In the genomic region with DNA sequence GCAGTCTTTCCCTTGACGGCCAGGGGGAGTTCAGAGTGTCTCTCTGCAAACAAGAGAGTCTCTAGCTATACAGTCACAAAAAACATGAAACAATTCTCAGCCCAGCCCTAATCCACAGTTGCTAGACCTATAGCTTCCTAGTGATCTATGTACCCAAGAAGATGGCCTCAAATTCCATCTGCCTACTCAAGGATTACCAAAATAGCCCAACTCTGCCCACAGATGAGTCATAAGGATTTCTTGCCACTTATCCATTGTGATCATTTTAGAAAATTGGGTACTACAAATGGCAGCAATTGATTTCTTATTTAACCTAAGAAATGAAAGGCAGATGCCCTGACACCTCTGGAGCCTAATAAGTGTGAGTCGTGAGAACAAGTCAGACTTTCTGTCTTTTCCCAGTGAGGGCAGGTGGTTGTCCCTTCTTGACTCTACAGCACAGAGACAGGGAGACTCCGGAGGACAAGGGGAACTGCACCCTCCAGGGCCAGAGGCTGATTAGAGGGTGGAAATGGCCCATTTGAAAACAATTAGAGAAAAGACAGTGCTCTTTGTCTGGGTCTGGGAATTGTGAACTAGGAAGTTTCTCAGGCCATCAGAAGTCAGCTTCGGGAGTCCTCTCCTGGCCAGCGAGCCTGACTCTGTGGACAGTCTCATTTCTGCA, we compare ENCODE assay signal across 18 cellular contexts.
DNase-seq lines count a peak whose midpoint lies in the region; ATAC-seq and TF ChIP-seq lines count a peak whose summit lies in the region.
"Had no signal": no experiment of that assay in that cellular context is flagged by ENCODE, and none has a peak within 500 bp of the region (broad histone marks: within the 10 kb centered on the region; RNA-seq: fewer than 3 reads in every experiment).

No MANE protein-coding gene starts in this region.

- H3K27ac Mint-ChIP-seq in endothelial cell (ENCODE audit: unreplicated experiment), result peak overlapping the region; percentile 89

- no peaks in the 10 kb centered on the region for H3K79me2 ChIP-seq in GM23248 (ENCODE audit: insufficient read depth)
- H3K79me2 ChIP-seq in osteoblast (ENCODE audit: insufficient read depth, low read length), result no peaks in the 10 kb centered on the region

- H3K9me3 ChIP-seq in GM23248 (ENCODE audit: low read depth) (no peaks in the 10 kb centered on the region), MG63 (no peaks in the 10 kb centered on the region), osteoblast (ENCODE audit: low read depth, low read length) (no peaks in the 10 kb centered on the region)
- H3K9me3 ChIP-seq: BLaER1, body of pancreas, ovary, thyroid gland had no signal

- DNase-seq in GM23248 (peak; percentile 75), MG63 (peak; percentile 27), endothelial cell (ENCODE audit: low spot score) (no peak), osteoblast (ENCODE audit: insufficient read length, low spot score, missing footprints) (no peak), G401 (ENCODE audit: low spot score) (no peak)
- DNase-seq: activated naive CD4-positive, alpha-beta T cell treated with anti-CD3 and anti-CD28 coated beads, Interleukin-2, amount 50 U/mL, for 16 hours; activated T-cell treated with anti-CD3 and anti-CD28 coated beads for 4 hours; body of pancreas; hippocampal formation; left cardiac atrium; NCI-H2029; ovary; thyroid gland had no signal

- H3K4me1 ChIP-seq in GM23248 (ENCODE audit: insufficient read depth) (peaks cover 29% of the 10 kb centered on the region), osteoblast (ENCODE audit: insufficient read depth, low read length) (peaks cover 29% of the 10 kb centered on the region)
- H3K4me1 ChIP-seq: BLaER1, body of pancreas had no signal

- WGBS in GM23248 (ENCODE audit: low coverage in 1 of 2, low lambda C conversion rate in 2 of 2, missing lambda C conversion rate in 2 of 2), 2 experiments, result 86 to 89% methylated on average over 5 of the region's 5 CpGs

- ATAC-seq in GM18909 (IDR thresholded peaks at IDR 0.05; ENCODE audit: poor library complexity, unreplicated experiment), result no peak
- ATAC-seq in GM19463 (IDR thresholded peaks at IDR 0.05; ENCODE audit: unreplicated experiment), result no peak
- no peak for ATAC-seq in HG03095 (IDR thresholded peaks at IDR 0.05; ENCODE audit: unreplicated experiment)
- ATAC-seq: body of pancreas, left cardiac atrium had no signal

- peaks cover 31% of the 10 kb centered on the region for H3K36me3 Mint-ChIP-seq in endothelial cell (ENCODE audit: low read depth, unreplicated experiment)

- H3K27me3 Mint-ChIP-seq in endothelial cell (ENCODE audit: unreplicated experiment), result peaks cover 14% of the 10 kb centered on the region

- H3K27ac ChIP-seq in GM23248 (peak overlapping the region; percentile 21), osteoblast (ENCODE audit: low read depth, low read length) (no peak overlapping the region)
- H3K27ac ChIP-seq: BLaER1, body of pancreas, ovary, skin epidermis had no signal

- H3K36me3 ChIP-seq in GM23248 (ENCODE audit: low read depth) (no peaks in the 10 kb centered on the region), MG63 (no peaks in the 10 kb centered on the region), osteoblast (ENCODE audit: insufficient read depth, low read length) (no peaks in the 10 kb centered on the region)
- H3K36me3 ChIP-seq: BLaER1, ovary, thyroid gland had no signal

- peaks cover 83% of the 10 kb centered on the region for H3K4me1 Mint-ChIP-seq in endothelial cell (ENCODE audit: unreplicated experiment)

- H4K20me1 ChIP-seq in GM23248 (ENCODE audit: insufficient read depth) (no peaks in the 10 kb centered on the region), osteoblast (ENCODE audit: insufficient read depth, low read length) (no peaks in the 10 kb centered on the region)
- H4K20me1 ChIP-seq: BLaER1 had no signal

- H3K27me3 ChIP-seq in GM23248 (replicated peaks; ENCODE audit: insufficient read depth) (no peaks in the 10 kb centered on the region), MG63 (no peaks in the 10 kb centered on the region), osteoblast (ENCODE audit: insufficient read depth, low read length) (no peaks in the 10 kb centered on the region)
- H3K27me3 ChIP-seq: BLaER1, body of pancreas, ovary, thyroid gland had no signal

- peaks cover 12% of the 10 kb centered on the region for H3F3A ChIP-seq in GM23248 (ENCODE audit: insufficient read depth)

- H2AFZ ChIP-seq in GM23248 (peak overlapping the region; percentile 2; the same call in 1 of the 2 replicates), osteoblast (ENCODE audit: low read length) (peak overlapping the region; percentile 22)

- in situ Hi-C loops in GM23248 (cut with MboI), result no loop called here
- in situ Hi-C loops in G401 (cut with HindIII; ENCODE audit: low sequenced_read_pairs), result no loop called here

- H3K4me2 ChIP-seq in GM23248 (ENCODE audit: unreplicated experiment) (peak overlapping the region; percentile 8), osteoblast (ENCODE audit: insufficient read depth, low read length) (peak overlapping the region; percentile 11)
- H3K4me2 ChIP-seq: BLaER1 had no signal

- no peak overlapping the region for H3K9ac ChIP-seq in GM23248
- H3K9ac ChIP-seq: BLaER1 had no signal

- H3K4me3 ChIP-seq in GM23248 (no peak overlapping the region), MG63 (no peak overlapping the region), osteoblast (ENCODE audit: insufficient read depth, low read length) (peak overlapping the region; percentile 9)
- H3K4me3 ChIP-seq: BLaER1, body of pancreas, ovary, skin epidermis, thyroid gland had no signal

- no peaks in the 10 kb centered on the region for H3K9me2 ChIP-seq in GM23248 (ENCODE audit: insufficient read depth)

- no peaks in the 10 kb centered on the region for H3K9me3 Mint-ChIP-seq in endothelial cell (ENCODE audit: unreplicated experiment)

- H3K4me3 Mint-ChIP-seq in endothelial cell (ENCODE audit: unreplicated experiment), result no peak overlapping the region

- TF ChIP-seq CTCF in endothelial cell (IDR thresholded peaks at IDR 0.05; ENCODE audit: unreplicated experiment) (no peak), osteoblast (IDR thresholded peaks at IDR 0.05; ENCODE audit: extremely low read depth, low read depth, low read length) (no peak)

Comparison
In these comparisons a context has a peak if more than half of its experiments do, and no peak if none do; other contexts are left out.
1. DNase-seq: peak in GM23248 (single experiment) and MG63 (single experiment); none in endothelial cell (single experiment), osteoblast (single experiment) and G401 (single experiment).